Comparison of ENCODE assay signal across 30 cellular contexts in the genomic region with DNA sequence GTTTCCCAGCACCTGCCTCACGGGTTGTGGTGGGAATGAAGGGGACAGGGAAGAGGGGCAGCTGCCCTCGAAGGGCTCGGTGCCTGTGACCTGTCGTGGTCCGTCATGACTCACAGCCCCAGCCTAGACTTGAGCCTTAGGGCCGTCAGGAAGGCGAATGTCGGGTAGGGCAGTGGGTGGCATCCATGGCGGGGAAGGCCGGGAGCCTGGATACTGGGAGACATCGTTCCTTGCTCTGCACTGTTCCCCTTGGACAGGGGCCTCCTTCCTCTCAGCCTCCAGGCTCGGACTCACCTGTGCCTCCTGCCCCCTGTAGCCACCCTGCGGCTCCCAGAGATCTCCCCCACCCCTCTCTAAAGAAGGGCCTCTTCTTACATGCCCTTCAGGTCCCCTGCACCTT. TPM values are rescaled to one million over a fixed set of nuclear protein-coding genes. Genes with fewer than 3 reads are reported as not detected.
"Had no signal": no experiment of that assay in that cellular context is flagged by ENCODE, and none has a peak within 500 bp of the region (broad histone marks: within the 10 kb centered on the region; RNA-seq: fewer than 3 reads in every experiment).

No MANE protein-coding gene starts in this region.

- H3K36me3 Mint-ChIP-seq: immature natural killer cell, natural killer cell had no signal

- H3K9me3 ChIP-seq: neutrophil, ovary, prostate gland, suprapubic skin, tibial artery had no signal

- H3K4me3 ChIP-seq: cardiac muscle cell, heart left ventricle, ovary, prostate gland, skin epidermis, suprapubic skin, tibial artery had no signal

- H3K27ac Mint-ChIP-seq: activated CD4-positive, alpha-beta memory T cell treated with anti-CD3 and anti-CD28 coated beads, Interleukin-2, amount 10 ng/mL, durations not matched to agents 7 days and 5 days; activated CD4-positive, alpha-beta T cell treated with anti-CD3 and anti-CD28 coated beads, Interleukin-2, amount 10 ng/mL, durations not matched to agents 24 days and 14 days; activated naive CD8-positive, alpha-beta T cell; activated T-cell treated with anti-CD3 and anti-CD28 coated beads, Interleukin-2, amount 50 U/mL, for 24 hours; endodermal cell; immature natural killer cell; natural killer cell; stimulated activated naive B cell treated with anti-CD40 and anti-IgM and Interleukin-4, amounts not matched to agents 10 μg/mL and 1 μg/mL and 100 μg/mL, for 72 hours had no signal

- H3K4me3 Mint-ChIP-seq: activated CD4-positive, alpha-beta memory T cell treated with anti-CD3 and anti-CD28 coated beads, Interleukin-2, amount 10 ng/mL, durations not matched to agents 7 days and 5 days; activated CD4-positive, alpha-beta T cell treated with anti-CD3 and anti-CD28 coated beads, Interleukin-2, amount 10 ng/mL, durations not matched to agents 24 days and 14 days; activated naive CD8-positive, alpha-beta T cell; activated T-cell treated with anti-CD3 and anti-CD28 coated beads, Interleukin-2, amount 50 U/mL, for 24 hours; endodermal cell; immature natural killer cell; natural killer cell; stimulated activated naive B cell treated with anti-CD40 and anti-IgM and Interleukin-4, amounts not matched to agents 10 μg/mL and 1 μg/mL and 100 μg/mL, for 72 hours had no signal

- H3K36me3 ChIP-seq: cardiac muscle cell, heart left ventricle, neutrophil, ovary, prostate gland, suprapubic skin, tibial artery had no signal

- H3K4me1 Mint-ChIP-seq: activated CD4-positive, alpha-beta memory T cell treated with anti-CD3 and anti-CD28 coated beads, Interleukin-2, amount 10 ng/mL, durations not matched to agents 7 days and 5 days; activated CD4-positive, alpha-beta T cell treated with anti-CD3 and anti-CD28 coated beads, Interleukin-2, amount 10 ng/mL, durations not matched to agents 24 days and 14 days; endodermal cell; immature natural killer cell; natural killer cell; stimulated activated naive B cell treated with anti-CD40 and anti-IgM and Interleukin-4, amounts not matched to agents 10 μg/mL and 1 μg/mL and 100 μg/mL, for 72 hours had no signal

- DNase-seq: activated CD4-positive, alpha-beta memory T cell treated with anti-CD3 and anti-CD28 coated beads, Interleukin-2, amount 10 ng/mL, durations not matched to agents 7 days and 5 days; activated CD4-positive, alpha-beta T cell treated with anti-CD3 and anti-CD28 coated beads, Interleukin-2, amount 10 ng/mL, durations not matched to agents 24 days and 14 days; activated CD4-positive, CD25-positive, alpha-beta regulatory T cell treated with anti-CD3 and anti-CD28 coated beads, Interleukin-2, amount 50 U/mL, for 72 hours; activated CD8-positive, alpha-beta memory T cell treated with anti-CD3 and anti-CD28 coated beads, Interleukin-2, amount 50 U/mL, for 48 hours; activated T-cell treated with anti-CD3 and anti-CD28 coated beads, Interleukin-2, amount 50 U/mL, for 24 hours; anterior cingulate cortex; cerebellar nuclear complex; cortex of kidney; endodermal cell; foreskin fibroblast; heart left ventricle; hypothalamus; immature natural killer cell; mesendoderm; natural killer cell; retina; stimulated activated CD4-positive, alpha-beta T cell treated with anti-CD3 and anti-CD28 coated beads, Interleukin-4, amount 100 ng/mL, for 24 hours; stimulated activated naive B cell treated with anti-CD40 and anti-IgM and Interleukin-4, amounts not matched to agents 10 μg/mL and 1 μg/mL and 100 μg/mL, for 72 hours; T-helper 2 cell; tibial artery had no signal

- H3K27me3 ChIP-seq: cardiac muscle cell, ovary, tibial artery had no signal

- H3K4me1 ChIP-seq: prostate gland, suprapubic skin had no signal

- ATAC-seq: esophagus mucosa; natural killer cell; sciatic nerve; stimulated activated naive B cell treated with anti-CD40 and anti-IgM and Interleukin-4, amounts not matched to agents 10 μg/mL and 1 μg/mL and 100 μg/mL, for 72 hours had no signal

- H3K9me3 Mint-ChIP-seq: activated CD4-positive, alpha-beta memory T cell treated with anti-CD3 and anti-CD28 coated beads, Interleukin-2, amount 10 ng/mL, durations not matched to agents 7 days and 5 days; activated CD4-positive, alpha-beta T cell treated with anti-CD3 and anti-CD28 coated beads, Interleukin-2, amount 10 ng/mL, durations not matched to agents 24 days and 14 days; immature natural killer cell; natural killer cell had no signal

- H3K27ac ChIP-seq: cardiac muscle cell, heart left ventricle, neutrophil, prostate gland, suprapubic skin, tibial artery had no signal

RNA-seq across cellular contexts. Expression of a gene that starts 52.2 kb away (rescaled TPM):
- total RNA-seq: activated CD4-positive, alpha-beta memory T cell treated with anti-CD3 and anti-CD28 coated beads, Interleukin-2, amount 10 ng/mL, durations not matched to agents 7 days and 5 days; activated CD4-positive, alpha-beta T cell treated with anti-CD3 and anti-CD28 coated beads, Interleukin-2, amount 10 ng/mL, durations not matched to agents 24 days and 14 days; mononuclear cell; natural killer cell had no signal
- polyA plus RNA-seq: immature natural killer cell had no signal
